In genomic region chr3:14371573-14372474, GRCh38 we compare ENCODE assay signal across 10 cellular contexts. TPM values are rescaled to one million over a fixed set of nuclear protein-coding genes. Genes with fewer than 3 reads are reported as not detected.
DNase-seq lines count a peak whose midpoint lies in the region; ATAC-seq and TF ChIP-seq lines count a peak whose summit lies in the region.
"Had no signal": no experiment of that assay in that cellular context is flagged by ENCODE, and none has a peak within 500 bp of the region (broad histone marks: within the 10 kb centered on the region; RNA-seq: fewer than 3 reads in every experiment).

No MANE protein-coding gene starts in this region.

- peak; percentile 93 for ATAC-seq in mucosa of descending colon

- no peaks in the 10 kb centered on the region for H3K36me3 Mint-ChIP-seq in HFFc6 (ENCODE audit: low read depth)

- no peaks in the 10 kb centered on the region for H3K9me3 ChIP-seq in mucosa of descending colon
- no peaks in the 10 kb centered on the region for H3K9me3 ChIP-seq in effector memory CD4-positive, alpha-beta T cell (ENCODE audit: control insufficient read depth, low read length)
- H3K9me3 ChIP-seq: HAP-1 had no signal

- H3K4me1 ChIP-seq in mucosa of descending colon (ENCODE audit: low read depth): peaks cover 13% of the 10 kb centered on the region
- peaks cover 3% of the 10 kb centered on the region for H3K4me1 ChIP-seq in effector memory CD4-positive, alpha-beta T cell (ENCODE audit: control insufficient read depth, insufficient read depth, low read length, poor library complexity, severe bottlenecking)

- no peaks in the 10 kb centered on the region for H3K27me3 ChIP-seq in effector memory CD4-positive, alpha-beta T cell (replicated peaks; ENCODE audit: control insufficient read depth, insufficient read depth, low read length, poor library complexity, severe bottlenecking)

- no peaks in the 10 kb centered on the region for H3K36me3 ChIP-seq in mucosa of descending colon (ENCODE audit: low read depth)
- no peaks in the 10 kb centered on the region for H3K36me3 ChIP-seq in effector memory CD4-positive, alpha-beta T cell (ENCODE audit: control insufficient read depth, insufficient read depth, low read length)
- H3K36me3 ChIP-seq: HAP-1 had no signal

- H3K27ac Mint-ChIP-seq in HFFc6: peak overlapping the region; percentile 57
- H3K27ac Mint-ChIP-seq: stimulated activated naive CD8-positive, alpha-beta T cell treated with anti-CD3 and anti-CD28 coated beads, Interleukin-15, Interleukin-2, amounts not matched to agents 100 ng/mL and 50 ng/mL, for 24 hours had no signal

- H3K4me1 Mint-ChIP-seq in HFFc6 (ENCODE audit: low read depth): peaks cover 18% of the 10 kb centered on the region

- no peaks in the 10 kb centered on the region for H3K9me3 Mint-ChIP-seq in HFFc6
- H3K9me3 Mint-ChIP-seq: stimulated activated naive CD8-positive, alpha-beta T cell treated with anti-CD3 and anti-CD28 coated beads, Interleukin-15, Interleukin-2, amounts not matched to agents 100 ng/mL and 50 ng/mL, for 24 hours had no signal

- peak; percentile 51 for DNase-seq in COR-L47 (lab: John Stamatoyannopoulos, UW)
- peak; percentile 67 for DNase-seq in HFFc6
- peak; percentile 79 for DNase-seq in NCI-H748 (lab: John Stamatoyannopoulos, UW; ENCODE audit: unreplicated experiment)
- peak; percentile 42 for DNase-seq in choroid plexus epithelial cell (ENCODE audit: low read depth)
- DNase-seq in mucosa of descending colon: peak; percentile 92 to 95 (median 93)
- DNase-seq in NCI-H526 treated with DMSO at 0.1 percent for 48 hours (lab: John Stamatoyannopoulos, UW): no peak
- DNase-seq in GM19240 (ENCODE audit: insufficient read length, low spot score): no peak
- DNase-seq in effector memory CD4-positive, alpha-beta T cell: no peak

- H3K4me3 ChIP-seq in choroid plexus epithelial cell (ENCODE audit: low read depth, low read length) (no peak overlapping the region), mucosa of descending colon (no peak overlapping the region)
- H3K4me3 ChIP-seq in effector memory CD4-positive, alpha-beta T cell (ENCODE audit: insufficient read depth, low read depth, low read length, poor library complexity, severe bottlenecking): no peak overlapping the region
- H3K4me3 ChIP-seq: HAP-1 had no signal

- no peak overlapping the region for H3K27ac ChIP-seq in effector memory CD4-positive, alpha-beta T cell (ENCODE audit: insufficient read depth, low read length, poor library complexity, severe bottlenecking)

- no peak overlapping the region for H3K4me3 Mint-ChIP-seq in HFFc6
- H3K4me3 Mint-ChIP-seq: stimulated activated naive CD8-positive, alpha-beta T cell treated with anti-CD3 and anti-CD28 coated beads, Interleukin-15, Interleukin-2, amounts not matched to agents 100 ng/mL and 50 ng/mL, for 24 hours had no signal

- intact Hi-C loops in mucosa of descending colon (cut with DNase I, micrococcal nuclease): no loop called here

- TF ChIP-seq CTCF in HFFc6 (IDR thresholded peaks at IDR 0.05) (peak; percentile 28; the same call in 1 of the 2 replicates), choroid plexus epithelial cell (conservative IDR thresholded peaks at IDR 0.05; ENCODE audit: low read depth, low read length) (peak; percentile 11), mucosa of descending colon (IDR thresholded peaks at IDR 0.05) (no peak)

- peaks cover 5% of the 10 kb centered on the region; the same call in 1 of the 2 replicates for H3K27me3 Mint-ChIP-seq in HFFc6 (ENCODE audit: insufficient read depth)
- H3K27me3 Mint-ChIP-seq: stimulated activated naive CD8-positive, alpha-beta T cell treated with anti-CD3 and anti-CD28 coated beads, Interleukin-15, Interleukin-2, amounts not matched to agents 100 ng/mL and 50 ng/mL, for 24 hours had no signal

RNA-seq across cellular contexts. Expression of gene SLC6A6, which starts 30.6 kb away (rescaled TPM):
- 10 to 100 TPM; 22.5 to 33.0 (median 28.6) TPM for total RNA-seq in HFFc6 (2021; fragmentation: NEBNext Ultra II Directional; extraction: Animal tissue kit (Norgen Biotek cat#: 25700))
- total RNA-seq in mucosa of descending colon: 10 to 100 TPM in 2 of 3 donors, 1 to 10 TPM in 1; 4.4 to 11.2 (median 10.5) TPM

Comparison
In these comparisons a context has a peak if more than half of its experiments do, and no peak if none do; other contexts are left out.
1. DNase-seq: peak in COR-L47 (single experiment), HFFc6 (single experiment), NCI-H748 (single experiment), choroid plexus epithelial cell (single experiment) and mucosa of descending colon (3 of 3); none in NCI-H526 treated with DMSO at 0.1 percent for 48 hours (single experiment), GM19240 (single experiment) and effector memory CD4-positive, alpha-beta T cell (0 of 3).